Comparison of ENCODE assay signal across 8 cellular contexts in genomic region chr2:111702119-111702808, GRCh38.
DNase-seq lines count a peak whose midpoint lies in the region; ATAC-seq and TF ChIP-seq lines count a peak whose summit lies in the region.

No MANE protein-coding gene starts in this region.

- H3K4me3 ChIP-seq in brain microvascular endothelial cell (ENCODE audit: low read depth, low read length): no peak overlapping the region

- H3K4me1 Mint-ChIP-seq in T-helper 17 cell (peaks cover 18% of the 10 kb centered on the region), immature natural killer cell (peaks cover 35 to 45% of the 10 kb centered on the region in 2 donors)

- H3K9me3 Mint-ChIP-seq in immature natural killer cell: no peaks in the 10 kb centered on the region

- no peak overlapping the region for H3K27ac ChIP-seq in brain microvascular endothelial cell

- H3K27ac Mint-ChIP-seq in T-helper 17 cell (peak overlapping the region; percentile 92), immature natural killer cell (peak overlapping the region in 2 of 6 donors; percentile 18 to 40)

- in situ Hi-C loops in G401 (cut with HindIII; ENCODE audit: low sequenced_read_pairs) (no loop called here), brain microvascular endothelial cell (cut with HindIII; ENCODE audit: low pct_ligation_motif_present, low sequenced_read_pairs) (no loop called here)

- H3K27me3 ChIP-seq in brain microvascular endothelial cell (replicated peaks): no peaks in the 10 kb centered on the region

- peaks cover 4% of the 10 kb centered on the region for H3K27me3 Mint-ChIP-seq in T-helper 17 cell
- H3K27me3 Mint-ChIP-seq in immature natural killer cell (ENCODE audit: low read depth in 3 of 3): peaks cover 0 to 4% (median 0%) of the 10 kb centered on the region in 3 donors

- H3K4me3 Mint-ChIP-seq in T-helper 17 cell (peak overlapping the region; percentile 47), immature natural killer cell (no peak overlapping the region)

- no peaks in the 10 kb centered on the region for H3K36me3 ChIP-seq in brain microvascular endothelial cell (replicated peaks)

- ATAC-seq in T-helper 17 cell: no peak
- ATAC-seq in GM21825 (IDR thresholded peaks at IDR 0.05; ENCODE audit: unreplicated experiment): no peak
- no peak for ATAC-seq in GM19324 (IDR thresholded peaks at IDR 0.05; ENCODE audit: low FRiP score, unreplicated experiment)

- peak; percentile 59 for TF ChIP-seq CTCF in LNCAP (IDR thresholded peaks at IDR 0.05)
- peak; percentile 83 for TF ChIP-seq CTCF in brain microvascular endothelial cell (IDR thresholded peaks at IDR 0.05; ENCODE audit: low read depth, low read length, missing control alignments)

- peak; percentile 34 for DNase-seq in G401 (ENCODE audit: low spot score)
- peak; percentile 25 to 36 (median 26) for DNase-seq in T-helper 17 cell
- DNase-seq in brain microvascular endothelial cell: peak; percentile 32
- DNase-seq in immature natural killer cell: peak; percentile 38 to 61 (median 46)
- peak; percentile 48 to 49 for DNase-seq in stimulated activated CD4-positive, alpha-beta T cell treated with anti-CD3 and anti-CD28 coated beads, Interleukin-4, amount 100 ng/mL, for 4 hours

- H3K36me3 Mint-ChIP-seq in T-helper 17 cell (ENCODE audit: low read depth) (peaks cover 2% of the 10 kb centered on the region), immature natural killer cell (no peaks in the 10 kb centered on the region)

- H3K9me3 ChIP-seq in T-helper 17 cell (ENCODE audit: control insufficient read depth, low read length, poor library complexity, severe bottlenecking): no peaks in the 10 kb centered on the region
